In the genomic region with DNA sequence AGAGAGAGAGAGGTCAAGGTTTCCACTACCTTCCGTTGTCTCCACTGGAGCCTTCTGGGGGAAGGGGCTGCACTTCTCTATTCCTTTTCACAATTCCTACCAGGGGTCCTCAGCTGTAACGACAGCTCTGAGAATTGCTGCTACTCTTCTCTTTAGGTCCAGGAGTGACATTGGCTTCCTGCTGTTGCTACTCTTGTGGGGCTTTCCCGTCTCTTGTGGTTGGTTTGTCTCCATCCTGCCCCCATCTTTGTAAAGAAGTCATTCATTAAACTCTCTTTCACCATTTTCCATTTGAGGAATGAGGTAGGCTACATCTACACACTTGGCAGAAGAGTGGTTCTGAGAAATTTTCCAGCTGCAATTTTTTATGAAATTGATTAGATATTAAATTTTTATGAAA, we compare ENCODE assay signal across 15 cellular contexts.
DNase-seq lines count a peak whose midpoint lies in the region; ATAC-seq and TF ChIP-seq lines count a peak whose summit lies in the region.
"Had no signal": no experiment of that assay in that cellular context is flagged by ENCODE, and none has a peak within 500 bp of the region (broad histone marks: within the 10 kb centered on the region; RNA-seq: fewer than 3 reads in every experiment).

No MANE protein-coding gene starts in this region.

- no peak overlapping the region for H3K4me2 ChIP-seq in GM23338

- H3K36me3 ChIP-seq in GM23338 (ENCODE audit: insufficient read depth), result no peaks in the 10 kb centered on the region

- in situ Hi-C loops in GM13976 (cut with MboI; ENCODE audit: low sequenced_read_pairs, unreplicated experiment), result no loop called here

- no peaks in the 10 kb centered on the region for H3K27me3 Mint-ChIP-seq in GM23338 (ENCODE audit: insufficient read depth, low read depth, poor library complexity)

- H3K27ac ChIP-seq in GM23338 (ENCODE audit: low read depth), result no peak overlapping the region

- H4K20me1 ChIP-seq in GM23338 (replicated peaks; ENCODE audit: insufficient read depth), result no peaks in the 10 kb centered on the region

- peaks cover 14% of the 10 kb centered on the region for H3K9me2 ChIP-seq in GM23338 (ENCODE audit: insufficient read depth)

- TF ChIP-seq CTCF in GM13976 (IDR thresholded peaks at IDR 0.05; ENCODE audit: borderline replicate concordance, control extremely low read depth, extremely low read depth, insufficient read depth, missing control alignments), result no peak
- TF ChIP-seq CTCF in GM23338 (conservative IDR thresholded peaks at IDR 0.05; ENCODE audit: low read depth in 2 of 2), result no peak

- H3K36me3 Mint-ChIP-seq in GM23338 (ENCODE audit: low read depth), result no peaks in the 10 kb centered on the region
- H3K36me3 Mint-ChIP-seq: IgD-negative memory B cell had no signal

- H3F3A ChIP-seq in GM23338 (replicated peaks; ENCODE audit: low read depth), result no peaks in the 10 kb centered on the region

- DNase-seq in GM13976 (ENCODE audit: low spot score) (peak; percentile 8), GM23338 (ENCODE audit: low spot score) (no peak), left colon (no peak), EL (no peak), NCI-H774 (lab: John Stamatoyannopoulos, UW) (no peak)
- DNase-seq in stimulated activated naive CD4-positive, alpha-beta T cell (lab: John Stamatoyannopoulos, UW), result no peak
- DNase-seq: C1 segment of cervical spinal cord, H9, NCI-H1417, NCI-H1930, NCI-H2171, SIG-M5 had no signal

- ATAC-seq in GM19025 (IDR thresholded peaks at IDR 0.05; ENCODE audit: low read depth, unreplicated experiment), result peak; percentile 59
- ATAC-seq in GM23338, result no peak
- peak; percentile 56 for ATAC-seq in HG03520 (IDR thresholded peaks at IDR 0.05; ENCODE audit: unreplicated experiment)
- no peak for ATAC-seq in left colon

- H3K4me3 ChIP-seq in GM23338, result no peak overlapping the region

- H3K4me1 ChIP-seq in GM23338 (ENCODE audit: insufficient read depth), result 0 out of 2 replicates have a peak, but pooled peaks cover 3% of the 10 kb centered on the region

- no peaks in the 10 kb centered on the region for H3K27me3 ChIP-seq in GM23338 (ENCODE audit: insufficient read depth)

- H3K9me3 Mint-ChIP-seq in GM23338, result no peaks in the 10 kb centered on the region
- H3K9me3 Mint-ChIP-seq: H9 had no signal

- no peak overlapping the region for H3K4me3 Mint-ChIP-seq in GM23338
- H3K4me3 Mint-ChIP-seq: H9, IgD-negative memory B cell had no signal

- intact Hi-C loops in left colon (cut with DNase I, micrococcal nuclease), result no loop called here

- H3K79me2 ChIP-seq in GM23338 (replicated peaks; ENCODE audit: insufficient read depth), result no peaks in the 10 kb centered on the region

- H3K4me1 Mint-ChIP-seq in GM23338, result peaks cover 2% of the 10 kb centered on the region
- H3K4me1 Mint-ChIP-seq: IgD-negative memory B cell had no signal

- no peak overlapping the region for H3K27ac Mint-ChIP-seq in GM23338
- H3K27ac Mint-ChIP-seq: H9, IgD-negative memory B cell had no signal

- 0 out of 2 replicates have a peak overlapping the region, but pooled peaks have one; percentile 3 for H2AFZ ChIP-seq in GM23338

TF ChIP-seq in GM23338, 12 proteins besides CTCF, POLR2A, EP300 and RAD21:
- TF ChIP-seq STAT1 (IDR thresholded peaks at IDR 0.05; ENCODE audit: unreplicated experiment) (no peak), POLR2AphosphoS5 (IDR thresholded peaks at IDR 0.05; ENCODE audit: low read depth) (no peak), ZNF114 (CRISPR knock-in tag; IDR thresholded peaks at IDR 0.05) (no peak), EZH2 (IDR thresholded peaks at IDR 0.05; ENCODE audit: low read depth, unreplicated experiment) (no peak), EZH2phosphoT487 (IDR thresholded peaks at IDR 0.05; ENCODE audit: unreplicated experiment) (no peak)

Comparison
In these comparisons a context has a peak if more than half of its experiments do, and no peak if none do; other contexts are left out.
1. ATAC-seq: peak in GM19025 (single experiment) and HG03520 (single experiment); none in GM23338 (single experiment) and left colon (single experiment).